In the genomic region with DNA sequence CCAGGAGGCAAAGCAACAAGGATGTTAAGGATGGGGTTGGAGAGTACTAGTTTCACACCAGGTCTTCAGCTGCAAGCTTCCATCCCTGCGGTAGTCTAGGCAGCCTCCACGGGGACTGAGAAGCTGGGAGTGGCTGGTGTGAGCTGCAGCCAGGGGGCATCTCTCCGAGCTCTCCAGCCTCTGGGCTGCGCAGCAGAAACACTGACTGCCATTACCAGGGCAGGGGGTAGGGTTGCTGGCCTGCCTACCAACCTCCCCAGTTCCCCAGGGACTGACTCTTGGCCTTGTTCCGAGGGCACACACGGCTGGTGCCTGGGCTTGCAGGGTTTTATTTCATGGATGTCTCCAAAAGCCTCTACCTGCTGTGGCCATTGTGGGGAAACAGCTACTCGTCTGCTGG, we compare ENCODE assay signal across 14 cellular contexts. TPM values are rescaled to one million over a fixed set of nuclear protein-coding genes. Genes with fewer than 3 reads are reported as not detected.
DNase-seq lines count a peak whose midpoint lies in the region; ATAC-seq and TF ChIP-seq lines count a peak whose summit lies in the region.
"Had no signal": no experiment of that assay in that cellular context is flagged by ENCODE, and none has a peak within 500 bp of the region (broad histone marks: within the 10 kb centered on the region; RNA-seq: fewer than 3 reads in every experiment).

No MANE protein-coding gene starts in this region.

- intact Hi-C loops in Right ventricle myocardium inferior (cut with DNase I), result no loop called here
- intact Hi-C loops in cardiac septum (cut with DNase I), result no loop called here
- intact Hi-C loops in uterus (cut with DNase I; ENCODE audit: low total_unique reads), result no loop called here
- intact Hi-C loops in CD4-positive, alpha-beta memory T cell (cut with micrococcal nuclease), result no loop called here

- H3K27me3 Mint-ChIP-seq in CD4-positive, alpha-beta memory T cell, result peaks cover 9% of the 10 kb centered on the region in 2 donors

- H3K9me3 ChIP-seq in lung (ENCODE audit: control insufficient read depth in 2 of 2, insufficient read depth in 1 of 2, low read length in 1 of 2) (no peaks in the 10 kb centered on the region), uterus (no peaks in the 10 kb centered on the region)
- H3K9me3 ChIP-seq in CD4-positive, alpha-beta memory T cell (ENCODE audit: control insufficient read depth in 1 of 2, low read length in 2 of 2), result no peaks in the 10 kb centered on the region

- H3K4me3 ChIP-seq in fibroblast of pulmonary artery (replicated peaks; ENCODE audit: low read depth, low read length) (no peak overlapping the region), lung (no peak overlapping the region), uterus (no peak overlapping the region)
- H3K4me3 ChIP-seq in CD4-positive, alpha-beta memory T cell (ENCODE audit: low read length in 2 of 2), result no peak overlapping the region

- H3K4me1 ChIP-seq in lung (ENCODE audit: control insufficient read depth in 2 of 2, insufficient read depth in 2 of 2, low read length in 2 of 2), result peaks cover 16 to 17% of the 10 kb centered on the region in 2 donors
- H3K4me1 ChIP-seq in uterus, result peaks cover 18 to 19% of the 10 kb centered on the region in 2 donors
- H3K4me1 ChIP-seq in CD4-positive, alpha-beta memory T cell (ENCODE audit: insufficient read depth, low read length), result no peaks in the 10 kb centered on the region

- no peak overlapping the region for H3K4me3 Mint-ChIP-seq in CD4-positive, alpha-beta memory T cell
- H3K4me3 Mint-ChIP-seq: CD8-positive, alpha-beta T cell had no signal

- H3K27ac ChIP-seq in lung (ENCODE audit: low read depth in 1 of 2, low read length in 1 of 2) (peak overlapping the region; percentile 54 to 70), uterus (peak overlapping the region; percentile 85 to 87)
- no peak overlapping the region for H3K27ac ChIP-seq in CD4-positive, alpha-beta memory T cell (ENCODE audit: low read depth, low read length)

- H3K36me3 ChIP-seq in lung (ENCODE audit: control insufficient read depth in 2 of 2, insufficient read depth in 2 of 2, low read length in 2 of 2) (peaks cover 13 to 14% of the 10 kb centered on the region in 2 donors), uterus (no peaks in the 10 kb centered on the region)
- H3K36me3 ChIP-seq in CD4-positive, alpha-beta memory T cell (ENCODE audit: insufficient read depth, low read length), result no peaks in the 10 kb centered on the region

- H3K27ac Mint-ChIP-seq in CD4-positive, alpha-beta memory T cell, result no peak overlapping the region
- H3K27ac Mint-ChIP-seq: CD8-positive, alpha-beta T cell had no signal

- CTCF ChIA-PET in CD4-positive, alpha-beta memory T cell (lab: Charles Lee; ENCODE audit: partially characterized antibody), result no interaction called here

- H3K9me3 Mint-ChIP-seq in CD4-positive, alpha-beta memory T cell, result no peaks in the 10 kb centered on the region
- H3K9me3 Mint-ChIP-seq: CD8-positive, alpha-beta T cell had no signal

- H3K27me3 ChIP-seq in lung (ENCODE audit: control insufficient read depth, insufficient read depth) (no peaks in the 10 kb centered on the region), uterus (no peaks in the 10 kb centered on the region)
- no peaks in the 10 kb centered on the region for H3K27me3 ChIP-seq in CD4-positive, alpha-beta memory T cell (ENCODE audit: insufficient read depth, low read length)

- H3K4me1 Mint-ChIP-seq in CD4-positive, alpha-beta memory T cell, result no peaks in the 10 kb centered on the region

- no peak for TF ChIP-seq POLR2A in uterus (IDR thresholded peaks at IDR 0.05)

- H3K36me3 Mint-ChIP-seq in CD4-positive, alpha-beta memory T cell, result no peaks in the 10 kb centered on the region
- H3K36me3 Mint-ChIP-seq: CD8-positive, alpha-beta T cell had no signal

- TF ChIP-seq CTCF in fibroblast of pulmonary artery (IDR thresholded peaks at IDR 0.05; ENCODE audit: low read length, missing control alignments) (peak; percentile 36), lung (IDR thresholded peaks at IDR 0.05; ENCODE audit: control extremely low read depth, extremely low read depth) (no peak), uterus (IDR thresholded peaks at IDR 0.05) (peak in 1 of 4 experiments; percentile 8)

- POLR2A ChIA-PET in CD4-positive, alpha-beta memory T cell (lab: Charles Lee; ENCODE audit: partially characterized antibody), result no interaction called here

- peak; percentile 58 for ATAC-seq in Right ventricle myocardium inferior
- no peak for ATAC-seq in lung (ENCODE audit: insufficient read depth, low FRiP score)
- ATAC-seq: CD8-positive, alpha-beta T cell had no signal

- DNase-seq in Right ventricle myocardium inferior (ENCODE audit: missing footprints) (no peak), cardiac septum (ENCODE audit: low spot score) (no peak), fibroblast of pulmonary artery (ENCODE audit: low read depth) (no peak), lung (ENCODE audit: low spot score) (peak; percentile 27), uterus (no peak), D341Med (ENCODE audit: low spot score) (no peak), NCI-H2227 treated with DMSO at 0.1 percent for 48 hours (lab: John Stamatoyannopoulos, UW) (no peak)
- DNase-seq in CD4-positive, alpha-beta memory T cell, result no peak
- DNase-seq: CD8-positive, alpha-beta T cell; Kasumi-1; NCI-H1694 treated with DMSO at 0.1 percent for 48 hours; NCI-H510A treated with DMSO at 0.1 percent for 48 hours; substantia nigra; SW 1271 had no signal

- WGBS in lung, 2 donors, result 84% methylated on average over 7 of the region's 7 CpGs

RNA-seq across cellular contexts. Expression of a gene that starts 15.9 kb away (rescaled TPM):
- 56.3 TPM for total RNA-seq in Right ventricle myocardium inferior
- total RNA-seq in cardiac septum, result 76.2 TPM
- total RNA-seq in lung, result 10 to 100 TPM; 32.1 to 34.3 TPM
- polyA plus RNA-seq in lung, result 10 to 100 TPM; 11.3 to 11.5 TPM
- total RNA-seq in uterus, result 10 to 100 TPM; 28.2 to 59.6 (median 39.5) TPM
- total RNA-seq in CD4-positive, alpha-beta memory T cell, result not detected
- not detected for polyA plus RNA-seq in CD4-positive, alpha-beta memory T cell

Comparison
In these comparisons a context has a peak if more than half of its experiments do, and no peak if none do; other contexts are left out.
1. RNA of a gene that starts 15.9 kb away (total RNA-seq): 76.2 TPM in cardiac septum (single experiment), 56.3 TPM in Right ventricle myocardium inferior (single experiment), 28.2 to 59.6 TPM in uterus and 32.1 to 34.3 TPM in lung; not detected in CD4-positive, alpha-beta memory T cell; every median in the first group is over 10 times any median in the second.